In genomic region chr10:119872860-119873671, GRCh38 we compare ENCODE assay signal across 8 cellular contexts. TPM values are rescaled to one million over a fixed set of nuclear protein-coding genes. Genes with fewer than 3 reads are reported as not detected.
DNase-seq lines count a peak whose midpoint lies in the region; ATAC-seq and TF ChIP-seq lines count a peak whose summit lies in the region.

No MANE protein-coding gene starts in this region.

- DNase-seq in COLO668 (lab: John Stamatoyannopoulos, UW; ENCODE audit: unreplicated experiment) (peak; percentile 88), HS-27A (ENCODE audit: low read depth) (peak; percentile 34), NT2/D1 (ENCODE audit: low read depth, low spot score) (peak; percentile 62), epithelial cell of esophagus (ENCODE audit: low read depth) (peak; percentile 88), mucosa of descending colon (peak; percentile 90 to 94 (median 93))
- peak; percentile 93 for DNase-seq in activated CD8-positive, alpha-beta memory T cell treated with anti-CD3 and anti-CD28 coated beads, Interleukin-2, amount 50 U/mL, for 48 hours
- DNase-seq in stimulated activated CD8-positive, alpha-beta memory T cell treated with anti-CD3 and anti-CD28 coated beads, Interleukin-4, amount 100 ng/mL, for 1 hour (ENCODE audit: low read depth in 2 of 2, low spot score in 1 of 2) = peak; percentile 54 to 72

- intact Hi-C loops in mucosa of descending colon (cut with DNase I, micrococcal nuclease) = no loop called here

- H3K9me3 ChIP-seq in NT2/D1 (ENCODE audit: insufficient read depth, low read length) (no peaks in the 10 kb centered on the region), mucosa of descending colon (no peaks in the 10 kb centered on the region)

- H3K36me3 ChIP-seq in NT2/D1 (ENCODE audit: insufficient read depth, insufficient read length, low read length) (no peaks in the 10 kb centered on the region), mucosa of descending colon (ENCODE audit: low read depth) (no peaks in the 10 kb centered on the region)

- TF ChIP-seq CTCF in epithelial cell of esophagus (IDR thresholded peaks at IDR 0.05; ENCODE audit: insufficient read depth, low read depth, low read length, missing control alignments) (no peak), mucosa of descending colon (IDR thresholded peaks at IDR 0.05) (no peak)

- peak overlapping the region; percentile 95 for H3K9ac ChIP-seq in NT2/D1 (ENCODE audit: insufficient read length, low read depth)

- ATAC-seq in GM19468 (IDR thresholded peaks at IDR 0.05; ENCODE audit: extremely low read depth, unreplicated experiment) (peak; percentile 92), mucosa of descending colon (peak; percentile 98)

- H3K27me3 ChIP-seq in NT2/D1 (ENCODE audit: insufficient read depth, insufficient read length) = no peaks in the 10 kb centered on the region

- no peaks in the 10 kb centered on the region for H3K4me1 ChIP-seq in NT2/D1 (ENCODE audit: insufficient read depth, insufficient read length)
- peaks cover 16% of the 10 kb centered on the region for H3K4me1 ChIP-seq in mucosa of descending colon (ENCODE audit: low read depth)

- H3K4me3 ChIP-seq in NT2/D1 (ENCODE audit: insufficient read length, low read depth) (peak overlapping the region; percentile 85), epithelial cell of esophagus (ENCODE audit: low read length) (peak overlapping the region; percentile 88), mucosa of descending colon (peak overlapping the region; percentile 80)

RNA-seq across cellular contexts. Expression of gene MCMBP, which starts 0.4 kb away (rescaled TPM):
- total RNA-seq in mucosa of descending colon = 10 to 100 TPM; 38.8 to 50.4 (median 39.6) TPM

RNA-seq across cellular contexts. Expression of gene SEC23IP, which starts 19.5 kb away (rescaled TPM):
- total RNA-seq in mucosa of descending colon = 10 to 100 TPM; 50.9 to 67.7 (median 66.3) TPM

Comparison
In these comparisons a context has a peak if more than half of its experiments do, and no peak if none do; other contexts are left out.
1. Peak in every context shown above with its lines: DNase-seq, ATAC-seq and H3K4me3 ChIP-seq.
2. DNase-seq: peak in every context shown above with its lines; median percentile 93 in activated CD8-positive, alpha-beta memory T cell treated with anti-CD3 and anti-CD28 coated beads, Interleukin-2, amount 50 U/mL, for 48 hours; 93 in mucosa of descending colon; 88 in COLO668; 88 in epithelial cell of esophagus; 63 in stimulated activated CD8-positive, alpha-beta memory T cell treated with anti-CD3 and anti-CD28 coated beads, Interleukin-4, amount 100 ng/mL, for 1 hour; 62 in NT2/D1; 34 in HS-27A.